Comparison of ENCODE assay signal across 1 cellular context in genomic region chr6:157811476-157812173, GRCh38.
TF ChIP-seq lines count a peak whose summit lies in the region.

No MANE protein-coding gene starts in this region.

TF ChIP-seq in K562, 482 proteins besides CTCF, POLR2A, EP300 and RAD21 (continued from another document and continues in another):
- TF ChIP-seq JUN (IDR thresholded peaks at IDR 0.05; ENCODE audit: borderline replicate concordance, low read depth, low read length) (peak; percentile 29; the same call in 1 of the 2 replicates), JUN (CRISPR knock-in tag; IDR thresholded peaks at IDR 0.05; ENCODE audit: borderline replicate concordance) (no peak), CHD7 (IDR thresholded peaks at IDR 0.05; ENCODE audit: low read depth, low read length) (no peak), MAZ (CRISPR knock-in tag; conservative IDR thresholded peaks at IDR 0.05 in 1 of 2, IDR thresholded peaks at IDR 0.05 in 1 of 2) (peak in 1 of 2 experiments; percentile 56; a peak in 1 of 4 replicates), ETV5 (CRISPR knock-in tag; IDR thresholded peaks at IDR 0.05; ENCODE audit: low read depth) (peak; percentile 46; the same call in 1 of the 2 replicates), PRPF4 (IDR thresholded peaks at IDR 0.05; ENCODE audit: insufficient read depth, low read depth, low read length, poor library complexity, severe bottlenecking) (no peak), BCOR (IDR thresholded peaks at IDR 0.05) (peak; percentile 49; the same call in 1 of the 2 replicates), ELF4 (CRISPR knock-in tag; IDR thresholded peaks at IDR 0.05) (peak; percentile 63; the same call in 1 of the 2 replicates), MAFK (IDR thresholded peaks at IDR 0.05; ENCODE audit: low read length) (0 out of 2 replicates have a peak, but pooled peaks have one; percentile 3), SREBF1 (IDR thresholded peaks at IDR 0.05; ENCODE audit: borderline replicate concordance, low read depth, low read length) (no peak), RNF2 (IDR thresholded peaks at IDR 0.05) (0 out of 2 replicates have a peak, but pooled peaks have one; percentile 10), YY1 (IDR thresholded peaks at IDR 0.05; ENCODE audit: borderline replicate concordance in 1 of 3, control insufficient read depth in 1 of 3, extremely low read depth in 1 of 3, insufficient read depth in 3 of 3, insufficient read length in 1 of 3, insufficient replicate concordance in 2 of 3, low read depth in 1 of 3, low read length in 2 of 3) (peak in 1 of 3 experiments; percentile 76), PML (IDR thresholded peaks at IDR 0.05; ENCODE audit: low read length) (peak; percentile 94), NCOR1 (IDR thresholded peaks at IDR 0.05) (peak; percentile 95), EGR1 (conservative IDR thresholded peaks at IDR 0.05) (peak; percentile 74; the same call in 1 of the 2 replicates), CTCFL (IDR thresholded peaks at IDR 0.05; ENCODE audit: borderline replicate concordance, insufficient read depth, low read depth, low read length, poor library complexity, severe bottlenecking) (no peak), TEAD1 (CRISPR knock-in tag; IDR thresholded peaks at IDR 0.05) (peak in 1 of 2 experiments; percentile 63; a peak in 2 of 4 replicates), PHB2 (IDR thresholded peaks at IDR 0.05; ENCODE audit: low read depth) (peak; percentile 39; the same call in 1 of the 2 replicates), PTTG1 (tag; IDR thresholded peaks at IDR 0.05; ENCODE audit: low read depth) (peak; percentile 42; the same call in 1 of the 2 replicates), SIRT6 (IDR thresholded peaks at IDR 0.05; ENCODE audit: low read depth, low read length) (no peak), VEZF1 (CRISPR knock-in tag; IDR thresholded peaks at IDR 0.05) (peak; percentile 48; the same call in 1 of the 2 replicates), MAFG (tag; conservative IDR thresholded peaks at IDR 0.05) (0 out of 2 replicates have a peak, but pooled peaks have one; percentile 18), GABPA (tag; conservative IDR thresholded peaks at IDR 0.05; ENCODE audit: low read depth) (peak; percentile 6; the same call in 1 of the 2 replicates), HDAC1 (IDR thresholded peaks at IDR 0.05) (peak; percentile 34 to 71; a peak in 2 of 4 replicates), PREB (CRISPR knock-in tag; IDR thresholded peaks at IDR 0.05) (no peak), ZNF584 (CRISPR knock-in tag; IDR thresholded peaks at IDR 0.05; ENCODE audit: low read depth) (0 out of 2 replicates have a peak, but pooled peaks have one; percentile 39), FOXJ2 (tag; IDR thresholded peaks at IDR 0.05) (peak; percentile 47; the same call in 1 of the 2 replicates), PCBP1 (IDR thresholded peaks at IDR 0.05; ENCODE audit: low read depth, low read length, poor library complexity, severe bottlenecking) (no peak)
